ENCODE assay signal across 8 cellular contexts in genomic region chr11:94134651-94135512, GRCh38. TPM values are rescaled to one million over a fixed set of nuclear protein-coding genes. Genes with fewer than 3 reads are reported as not detected.
DNase-seq lines count a peak whose midpoint lies in the region; ATAC-seq, FAIRE-seq and TF ChIP-seq lines count a peak whose summit lies in the region.

No MANE protein-coding gene starts in this region.

- H3K4me2 ChIP-seq in GM23338: peak overlapping the region; percentile 100; the same call in 1 of the 2 replicates
- H3K4me2 ChIP-seq in endothelial cell of umbilical vein (ENCODE audit: insufficient read depth, low read length): peak overlapping the region; percentile 90

- H2AFZ ChIP-seq in GM23338 (no peak overlapping the region), endothelial cell of umbilical vein (ENCODE audit: low read depth, low read length) (no peak overlapping the region)

- H3K9me1 ChIP-seq in endothelial cell of umbilical vein (replicated peaks; ENCODE audit: control insufficient read depth, extremely low read depth, insufficient read depth, low read length): no peaks in the 10 kb centered on the region

- peaks cover 2% of the 10 kb centered on the region for H3K27me3 Mint-ChIP-seq in GM23338 (ENCODE audit: insufficient read depth, low read depth, poor library complexity)
- H3K27me3 Mint-ChIP-seq in nephron (ENCODE audit: low read depth): no peaks in the 10 kb centered on the region

- DNase-seq in Daoy (ENCODE audit: low read depth) (peak; percentile 92), GM23338 (ENCODE audit: low spot score) (no peak), RPMI7951 (ENCODE audit: low read depth) (peak; percentile 93), endothelial cell of umbilical vein (ENCODE audit: low read depth, low spot score) (peak; percentile 93), GM19238 (ENCODE audit: insufficient read length, low spot score) (no peak), NCI-H82 (lab: John Stamatoyannopoulos, UW) (no peak)

- TF ChIP-seq CTCF in GM23338 (conservative IDR thresholded peaks at IDR 0.05; ENCODE audit: low read depth in 2 of 2) (no peak), endothelial cell of umbilical vein (IDR thresholded peaks at IDR 0.05; ENCODE audit: extremely low read depth in 1 of 2, insufficient read depth in 1 of 2, low read depth in 1 of 2, low read length in 2 of 2) (no peak), nephron (IDR thresholded peaks at IDR 0.05; ENCODE audit: unreplicated experiment in 3 of 3) (no peak)

- H3F3A ChIP-seq in GM23338 (replicated peaks; ENCODE audit: low read depth): no peaks in the 10 kb centered on the region

- CTCF ChIA-PET in endothelial cell of umbilical vein (lab: Charles Lee): interaction anchor here (1.2 to 2.2 kb wide), 4 partner anchors 9 to 370 kb away, joined by 3 to 12 read pairs (median 5); no protein-coding TSS in a partner anchor

- dilution Hi-C loops in endothelial cell of umbilical vein (cut with MboI; ENCODE audit: extremely low pct_ligation_motif_present, low sequenced_read_pairs): no loop called here

- H3K27ac Mint-ChIP-seq in GM23338 (no peak overlapping the region), nephron (peak overlapping the region in 2 of 3 experiments; percentile 5 to 76)

- no peak for ATAC-seq in GM23338
- ATAC-seq in GM21737 (IDR thresholded peaks at IDR 0.05; ENCODE audit: unreplicated experiment): no peak

- H3K9me3 Mint-ChIP-seq in GM23338: peaks cover 3% of the 10 kb centered on the region; the same call in 1 of the 3 replicates
- no peaks in the 10 kb centered on the region for H3K9me3 Mint-ChIP-seq in nephron

- H3K4me1 Mint-ChIP-seq in GM23338: peaks cover 54% of the 10 kb centered on the region
- H3K4me1 Mint-ChIP-seq in nephron: peaks cover 34% of the 10 kb centered on the region

- POLR2A ChIA-PET in endothelial cell of umbilical vein (lab: Charles Lee): interaction anchor here (1.4 kb wide), 1 partner anchor 9 kb away, joined by 4 read pairs; no protein-coding TSS in a partner anchor

- peak; percentile 93 for FAIRE-seq in endothelial cell of umbilical vein (lab: Jason Lieb, UNC)

- peak overlapping the region; percentile 77 for H3K9ac ChIP-seq in endothelial cell of umbilical vein (replicated peaks; ENCODE audit: extremely low read depth, insufficient read depth, low read length)

- H3K9me2 ChIP-seq in GM23338 (ENCODE audit: insufficient read depth): no peaks in the 10 kb centered on the region

- TF ChIP-seq POLR2A in endothelial cell of umbilical vein (IDR thresholded peaks at IDR 0.05; ENCODE audit: low read depth, low read length): no peak

- 0 out of 2 replicates have a peak, but pooled peaks cover 7% of the 10 kb centered on the region for H3K36me3 ChIP-seq in GM23338 (ENCODE audit: insufficient read depth)
- no peaks in the 10 kb centered on the region for H3K36me3 ChIP-seq in endothelial cell of umbilical vein (ENCODE audit: control insufficient read depth in 2 of 2, extremely low read depth in 1 of 2, insufficient read depth in 2 of 2, low read length in 2 of 2)

- no peaks in the 10 kb centered on the region for H3K9me3 ChIP-seq in endothelial cell of umbilical vein (replicated peaks; ENCODE audit: control insufficient read depth, insufficient read depth, low read length)

- BruUV-seq in endothelial cell of umbilical vein (replicated peaks; lab: Mats Ljungman, UMichigan): TSS peak; percentile 77

- H3K79me2 ChIP-seq in GM23338 (replicated peaks; ENCODE audit: insufficient read depth) (peaks cover 100% of the 10 kb centered on the region), endothelial cell of umbilical vein (ENCODE audit: control insufficient read depth, insufficient read depth, low read length) (peaks cover 78% of the 10 kb centered on the region)

- intact Hi-C loops in endothelial cell of umbilical vein (cut with micrococcal nuclease): loop anchor here (1.0 to 10.0 kb wide), 2 partner anchors 14 to 800 kb away; no protein-coding TSS in a partner anchor

- no peak overlapping the region for H3K4me3 Mint-ChIP-seq in GM23338
- H3K4me3 Mint-ChIP-seq in nephron: peak overlapping the region in 1 of 3 experiments; percentile 7

- H3K4me1 ChIP-seq in GM23338 (ENCODE audit: insufficient read depth) (peaks cover 74% of the 10 kb centered on the region), endothelial cell of umbilical vein (ENCODE audit: control insufficient read depth, extremely low read depth, insufficient read depth, low read length) (peaks cover 51% of the 10 kb centered on the region)

- H3K4me3 ChIP-seq in GM23338: no peak overlapping the region
- H3K4me3 ChIP-seq in endothelial cell of umbilical vein (replicated peaks in 1 of 3; ENCODE audit: insufficient read depth in 1 of 3, low read depth in 1 of 3, low read length in 3 of 3): peak overlapping the region in 2 of 3 experiments; percentile 20 to 32

- H3K27ac ChIP-seq in GM23338 (ENCODE audit: low read depth) (no peak overlapping the region), endothelial cell of umbilical vein (ENCODE audit: insufficient read depth, low read depth, low read length) (peak overlapping the region; percentile 98)

- no peaks in the 10 kb centered on the region for H3K27me3 ChIP-seq in GM23338 (ENCODE audit: insufficient read depth)
- no peaks in the 10 kb centered on the region for H3K27me3 ChIP-seq in endothelial cell of umbilical vein (ENCODE audit: control insufficient read depth in 2 of 2, insufficient read depth in 2 of 2, low read length in 2 of 2)

- peaks cover 66% of the 10 kb centered on the region for H4K20me1 ChIP-seq in GM23338 (replicated peaks; ENCODE audit: insufficient read depth)
- no peaks in the 10 kb centered on the region for H4K20me1 ChIP-seq in endothelial cell of umbilical vein (replicated peaks; ENCODE audit: control insufficient read depth, extremely low read depth, insufficient read depth, low read length)

- H3K36me3 Mint-ChIP-seq in GM23338 (ENCODE audit: low read depth) (peaks cover 16% of the 10 kb centered on the region), nephron (ENCODE audit: low read depth) (peaks cover 10% of the 10 kb centered on the region)

TF ChIP-seq in GM23338, 12 proteins besides CTCF, POLR2A, EP300 and RAD21 (continues in another document):
- TF ChIP-seq POLR2AphosphoS5 (IDR thresholded peaks at IDR 0.05; ENCODE audit: low read depth): no peak
- no peak for TF ChIP-seq NANOG (IDR thresholded peaks at IDR 0.05; ENCODE audit: borderline replicate concordance)
- no peak for TF ChIP-seq ZNF114 (CRISPR knock-in tag; IDR thresholded peaks at IDR 0.05)
- no peak for TF ChIP-seq ETS1 (IDR thresholded peaks at IDR 0.05)

TF ChIP-seq in endothelial cell of umbilical vein, 7 proteins besides CTCF, POLR2A, EP300 and RAD21:
- TF ChIP-seq GATA2 (IDR thresholded peaks at IDR 0.05; ENCODE audit: insufficient read depth, insufficient read length, low read depth, low read length): peak; percentile 77
- TF ChIP-seq MAX (IDR thresholded peaks at IDR 0.05; ENCODE audit: insufficient read depth, insufficient read length): no peak
- peak; percentile 63 for TF ChIP-seq JUN (IDR thresholded peaks at IDR 0.05; ENCODE audit: borderline replicate concordance, insufficient read depth, insufficient read length, low read depth)
- TF ChIP-seq FOS (IDR thresholded peaks at IDR 0.05; ENCODE audit: borderline replicate concordance, insufficient read depth, low read length): peak; percentile 84
- peak; percentile 86 for TF ChIP-seq POLR2AphosphoS5 (IDR thresholded peaks at IDR 0.05; ENCODE audit: insufficient read depth, low read depth, low read length)
- TF ChIP-seq MYC (IDR thresholded peaks at IDR 0.05; ENCODE audit: low read depth, low read length): no peak
TF ChIP-seq in endothelial cell of umbilical vein: peak in this region for 4.

RNA-seq across cellular contexts. Expression of gene PANX1, which starts 6.2 kb away (rescaled TPM):
- 47.4 and 50.3 TPM in 2 replicates for total RNA-seq in Daoy (2014; rRNA removed; shearing (Covaris generic))
- total RNA-seq in GM23338 (2014; rRNA removed; shearing (Covaris generic)): 28.9 and 40.8 TPM in 2 replicates
- polyA plus RNA-seq in GM23338 (2016; fragmentation: Nextera tagmentation; extraction: Ambion mirVana): 8.3 and 9.5 TPM in 2 replicates
- total RNA-seq in RPMI7951 (2014; rRNA removed; shearing (Covaris generic)): 40.6 and 42.9 TPM in 2 replicates
- 17.7 and 20.9 TPM in 2 replicates for total RNA-seq in endothelial cell of umbilical vein
- 8.5 and 9.5 TPM in 2 replicates for polyA plus RNA-seq in endothelial cell of umbilical vein
- polyA plus RNA-seq in endothelial cell of umbilical vein (2011; cell fraction: cytosol; rRNA removed): 9.9 and 10.2 TPM in 2 replicates
- polyA plus RNA-seq in endothelial cell of umbilical vein (2011; cell fraction: nucleus; rRNA removed): 7.5 and 8.2 TPM in 2 replicates
- polyA plus RNA-seq in endothelial cell of umbilical vein (2012): 20.3 and 29.8 TPM in 2 replicates
- polyA minus RNA-seq in endothelial cell of umbilical vein: 33.2 and 34.9 TPM in 2 replicates
- polyA minus RNA-seq in endothelial cell of umbilical vein (2011; cell fraction: cytosol; rRNA and poly(A)+ RNA removed): 16.7 TPM
- 13.0 and 18.7 TPM in 2 replicates for polyA minus RNA-seq in endothelial cell of umbilical vein (2011; cell fraction: nucleus; rRNA and poly(A)+ RNA removed)

Comparison
In these comparisons a context has a peak if more than half of its experiments do, and no peak if none do; other contexts are left out.
1. DNase-seq: peak in Daoy (single experiment), RPMI7951 (single experiment) and endothelial cell of umbilical vein (single experiment); none in GM23338 (single experiment), GM19238 (single experiment) and NCI-H82 (single experiment).